Comparison of ENCODE assay signal across 14 cellular contexts in the genomic region with DNA sequence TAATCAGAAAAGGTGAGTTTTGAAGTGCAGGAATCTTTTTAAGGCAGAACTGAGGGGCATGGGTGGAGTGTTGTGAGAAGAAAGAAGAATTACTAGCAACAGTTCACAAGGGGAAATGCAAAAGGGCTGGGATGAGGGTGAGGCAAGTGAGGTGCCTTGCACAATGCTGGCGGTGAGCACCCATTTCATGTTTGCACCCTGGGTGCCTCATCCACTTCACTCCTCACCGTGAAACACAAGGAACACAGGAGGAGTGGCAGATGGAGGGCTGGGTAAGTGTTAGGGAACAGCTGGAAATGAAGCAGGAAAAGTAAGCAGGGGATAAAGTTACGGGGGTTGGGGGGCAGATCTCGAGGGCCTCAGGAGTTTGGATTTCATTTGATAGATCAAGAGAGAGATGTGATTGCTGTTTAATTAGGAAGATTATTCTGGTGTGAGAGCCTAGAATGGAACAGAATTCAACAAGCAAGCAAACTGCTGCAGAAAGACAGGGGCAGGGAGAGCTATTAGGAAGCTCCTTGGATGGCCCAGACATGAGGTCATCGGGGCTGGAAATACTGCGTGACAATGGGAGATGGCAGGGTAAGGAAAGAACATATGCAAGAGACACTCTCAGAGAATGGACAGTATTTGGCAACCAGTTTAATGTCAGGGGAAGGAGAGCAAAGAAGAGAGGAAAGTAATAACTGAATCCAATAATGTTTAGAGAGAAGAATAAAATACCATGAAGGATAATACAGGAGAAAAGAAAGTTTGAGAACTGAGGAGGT. TPM values are rescaled to one million over a fixed set of nuclear protein-coding genes. Genes with fewer than 3 reads are reported as not detected.
DNase-seq lines count a peak whose midpoint lies in the region; ATAC-seq and TF ChIP-seq lines count a peak whose summit lies in the region.
"Had no signal": no experiment of that assay in that cellular context is flagged by ENCODE, and none has a peak within 500 bp of the region (broad histone marks: within the 10 kb centered on the region; RNA-seq: fewer than 3 reads in every experiment).

No MANE protein-coding gene starts in this region.

- H3K9me3 ChIP-seq in MG63 (no peaks in the 10 kb centered on the region), ascending aorta (no peaks in the 10 kb centered on the region)
- H3K9me3 ChIP-seq: suprapubic skin had no signal

- H3K4me1 ChIP-seq in ascending aorta, result peaks cover 0 to 2% of the 10 kb centered on the region in 2 donors

- H3K4me3 ChIP-seq in MG63 (peak overlapping the region; percentile 46), astrocyte of the spinal cord (ENCODE audit: low read depth, low read length) (peak overlapping the region; percentile 43), ascending aorta (no peak overlapping the region)
- H3K4me3 ChIP-seq: suprapubic skin had no signal

- intact Hi-C loops in ascending aorta (cut with DNase I) (no loop called here), left colon (cut with DNase I, micrococcal nuclease) (no loop called here)

- H3K27me3 ChIP-seq in MG63 (no peaks in the 10 kb centered on the region), ascending aorta (no peaks in the 10 kb centered on the region)
- H3K27me3 ChIP-seq: foreskin keratinocyte, suprapubic skin had no signal

- no peak for ATAC-seq in left colon
- ATAC-seq in GM21576 (IDR thresholded peaks at IDR 0.05; ENCODE audit: unreplicated experiment), result no peak
- no peak for ATAC-seq in HG02678 (IDR thresholded peaks at IDR 0.05; ENCODE audit: unreplicated experiment)
- ATAC-seq: activated naive CD4-positive, alpha-beta T cell treated with anti-CD3 and anti-CD28 coated beads, Interleukin-2, amount 50 U/mL, for 72 hours; foreskin keratinocyte had no signal

- H3K27ac ChIP-seq in ascending aorta, result no peak overlapping the region
- H3K27ac ChIP-seq: foreskin keratinocyte had no signal

- H3K36me3 ChIP-seq in MG63 (peaks cover 38% of the 10 kb centered on the region), ascending aorta (no peaks in the 10 kb centered on the region)
- H3K36me3 ChIP-seq: suprapubic skin had no signal

- peak; percentile 60 to 65 for DNase-seq in AML-193 (lab: John Stamatoyannopoulos, UW)
- DNase-seq in MG63, result peak; percentile 84
- DNase-seq in astrocyte of the spinal cord (ENCODE audit: low read depth, low spot score), result peak; percentile 47
- DNase-seq in kidney tubule cell (ENCODE audit: low spot score), result peak; percentile 20
- no peak for DNase-seq in ascending aorta (ENCODE audit: low spot score in 2 of 2)
- DNase-seq in left colon, result no peak
- DNase-seq: activated CD4-positive, CD25-positive, alpha-beta regulatory T cell treated with anti-CD3 and anti-CD28 coated beads, Interleukin-2, amount 50 U/mL, for 72 hours; COR-L47; foreskin keratinocyte; OCI-M1 had no signal

- in situ Hi-C loops in astrocyte of the spinal cord (cut with HindIII; ENCODE audit: low sequenced_read_pairs), result no loop called here

- TF ChIP-seq CTCF in astrocyte of the spinal cord (IDR thresholded peaks at IDR 0.05; ENCODE audit: low read depth, low read length) (no peak), ascending aorta (IDR thresholded peaks at IDR 0.05) (no peak)

RNA-seq across cellular contexts. Expression of a gene that starts 8.3 kb away (rescaled TPM):
- total RNA-seq in MG63 (2014; rRNA removed; shearing (Covaris generic); ENCODE audit: low replicate concordance), result 9.8 and 11.7 TPM in 2 replicates
- 22.9 TPM for total RNA-seq in ascending aorta
- 1 to 10 TPM; 9.1 to 9.4 TPM for total RNA-seq in left colon

Comparison
In these comparisons a context has a peak if more than half of its experiments do, and no peak if none do; other contexts are left out.
1. DNase-seq: peak in AML-193 (2 of 2), MG63 (single experiment), astrocyte of the spinal cord (single experiment) and kidney tubule cell (single experiment); none in ascending aorta (0 of 2) and left colon (0 of 2).
2. H3K4me3 ChIP-seq: peak in MG63 (single experiment) and astrocyte of the spinal cord (single experiment); none in ascending aorta (0 of 2).